In genomic region chr2:42463570-42463969, GRCh38 we compare ENCODE assay signal across 26 cellular contexts. TPM values are rescaled to one million over a fixed set of nuclear protein-coding genes. Genes with fewer than 3 reads are reported as not detected.
"Had no signal": no experiment of that assay in that cellular context is flagged by ENCODE, and none has a peak within 500 bp of the region (broad histone marks: within the 10 kb centered on the region; RNA-seq: fewer than 3 reads in every experiment).

No MANE protein-coding gene starts in this region.

- H3K4me2 ChIP-seq: hepatocyte, neural progenitor cell had no signal

- H3K4me1 ChIP-seq: colonic mucosa, gastrocnemius medialis, heart left ventricle, neural progenitor cell, prostate gland, spleen, tibial nerve, upper lobe of right lung, uterus had no signal

- H3K4me3 ChIP-seq: colonic mucosa, gastrocnemius medialis, heart left ventricle, hepatocyte, lung, neural progenitor cell, prostate gland, skin epidermis, spleen, thoracic aorta, tibial nerve, upper lobe of right lung, uterus had no signal

- H2AFZ ChIP-seq: hepatocyte, neural progenitor cell had no signal

- H3K9me3 ChIP-seq: colonic mucosa, gastrocnemius medialis, prostate gland, upper lobe of right lung, uterus had no signal

- H3K27me3 ChIP-seq: colonic mucosa, gastrocnemius medialis, hepatocyte, neural progenitor cell, tibial nerve, upper lobe of right lung, uterus had no signal

- H3K27ac ChIP-seq: colonic mucosa, epithelial cell of prostate, gastrocnemius medialis, heart left ventricle, hepatocyte, neural progenitor cell, prostate gland, skin epidermis, spleen, thoracic aorta, tibial nerve, upper lobe of right lung, uterus had no signal

- H3K9ac ChIP-seq: neural progenitor cell had no signal

- H3K36me3 ChIP-seq: colonic mucosa, gastrocnemius medialis, heart left ventricle, neural progenitor cell, prostate gland, spleen, thoracic aorta, tibial nerve, upper lobe of right lung, uterus had no signal

- DNase-seq: colonic mucosa; effector CD8-positive, alpha-beta T cell; endodermal cell; foreskin fibroblast; gastrocnemius medialis; heart left ventricle; kidney; natural killer cell; right cardiac atrium; spleen; stimulated activated CD4-positive, alpha-beta T cell treated with anti-CD3 and anti-CD28 coated beads, Interleukin-4, amount 100 ng/mL, for 4 hours; upper lobe of right lung; uterus had no signal

- H3K79me2 ChIP-seq: hepatocyte had no signal

- FAIRE-seq: kidney had no signal

- ATAC-seq: esophagus mucosa; gastrocnemius medialis; heart left ventricle; left lobe of liver; natural killer cell; right cardiac atrium; stimulated activated memory B cell treated with anti-CD40 and anti-IgM and Interleukin-4, amounts not matched to agents 10 μg/mL and 1 μg/mL and 100 μg/mL, for 72 hours; upper lobe of right lung had no signal

RNA-seq across cellular contexts. Expression of gene KCNG3, which starts 30.2 kb away (rescaled TPM):
- total RNA-seq: heart left ventricle, left lobe of liver, liver, natural killer cell, osteocyte, right cardiac atrium had no signal
- polyA plus RNA-seq: heart left ventricle, hepatocyte, liver, right cardiac atrium, spleen had no signal
